ENCODE assay signal across 1 cellular context in the genomic region with DNA sequence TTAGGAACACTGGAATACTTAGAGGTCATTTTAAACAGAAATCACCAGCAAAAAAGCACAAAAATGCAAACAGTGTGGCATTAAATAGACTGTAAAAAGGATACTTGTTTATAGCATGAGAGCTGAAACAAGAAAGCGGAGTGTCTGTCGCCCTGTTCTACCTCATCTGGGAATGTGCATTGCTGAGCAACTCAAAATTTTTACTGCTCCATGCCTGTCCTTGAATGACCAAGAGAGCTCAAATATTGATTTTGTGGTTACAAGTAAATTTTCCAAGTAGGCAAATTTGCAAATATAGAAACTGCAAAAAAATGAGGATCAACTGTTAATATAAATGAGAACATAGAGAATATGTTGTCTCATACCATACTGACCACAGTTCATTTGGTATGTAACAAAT.
A peak's percentile ranks its signal among the peaks of the same experiment; 100 is the strongest.
TF ChIP-seq lines count a peak whose summit lies in the region.

No MANE protein-coding gene starts in this region.

TF ChIP-seq in HepG2, 621 proteins besides CTCF, POLR2A, EP300 and RAD21 (continues in another document):
- no peak for TF ChIP-seq DPF2 (CRISPR knock-in tag; IDR thresholded peaks at IDR 0.05; ENCODE audit: borderline replicate concordance, low read depth)
- no peak for TF ChIP-seq ATF3 (CRISPR knock-in tag; IDR thresholded peaks at IDR 0.05)
- no peak for TF ChIP-seq ZNF816 (CRISPR knock-in tag; IDR thresholded peaks at IDR 0.05; ENCODE audit: borderline replicate concordance)
- TF ChIP-seq MAFF (IDR thresholded peaks at IDR 0.05; ENCODE audit: low read depth, low read length) = peak; percentile 12; the same call in 1 of the 2 replicates
- TF ChIP-seq ZKSCAN8 (CRISPR knock-in tag; IDR thresholded peaks at IDR 0.05; ENCODE audit: borderline replicate concordance) = no peak
- TF ChIP-seq CBFB (CRISPR knock-in tag; IDR thresholded peaks at IDR 0.05) = peak; percentile 70; the same call in 1 of the 2 replicates
- TF ChIP-seq ZNF335 (CRISPR knock-in tag; IDR thresholded peaks at IDR 0.05) = no peak
- no peak for TF ChIP-seq IRF9 (CRISPR knock-in tag; IDR thresholded peaks at IDR 0.05; ENCODE audit: borderline replicate concordance)
- TF ChIP-seq ZFP90 (CRISPR knock-in tag; IDR thresholded peaks at IDR 0.05; ENCODE audit: borderline replicate concordance) = no peak
- TF ChIP-seq, protein P1, sequence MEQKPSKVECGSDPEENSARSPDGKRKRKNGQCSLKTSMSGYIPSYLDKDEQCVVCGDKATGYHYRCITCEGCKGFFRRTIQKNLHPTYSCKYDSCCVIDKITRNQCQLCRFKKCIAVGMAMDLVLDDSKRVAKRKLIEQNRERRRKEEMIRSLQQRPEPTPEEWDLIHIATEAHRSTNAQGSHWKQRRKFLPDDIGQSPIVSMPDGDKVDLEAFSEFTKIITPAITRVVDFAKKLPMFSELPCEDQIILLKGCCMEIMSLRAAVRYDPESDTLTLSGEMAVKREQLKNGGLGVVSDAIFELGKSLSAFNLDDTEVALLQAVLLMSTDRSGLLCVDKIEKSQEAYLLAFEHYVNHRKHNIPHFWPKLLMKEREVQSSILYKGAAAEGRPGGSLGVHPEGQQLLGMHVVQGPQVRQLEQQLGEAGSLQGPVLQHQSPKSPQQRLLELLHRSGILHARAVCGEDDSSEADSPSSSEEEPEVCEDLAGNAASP (CRISPR knock-in tag; IDR thresholded peaks at IDR 0.05; ENCODE audit: borderline replicate concordance) = peak; percentile 92; the same call in 1 of the 2 replicates
- TF ChIP-seq CSRNP2 (CRISPR knock-in tag; conservative IDR thresholded peaks at IDR 0.05; ENCODE audit: low read depth) = no peak
- TF ChIP-seq ZNF326 (CRISPR knock-in tag; IDR thresholded peaks at IDR 0.05; ENCODE audit: borderline replicate concordance) = no peak
- TF ChIP-seq MAFK (conservative IDR thresholded peaks at IDR 0.05 in 1 of 2, IDR thresholded peaks at IDR 0.05 in 1 of 2; ENCODE audit: low read length in 2 of 2) = peak in 1 of 2 experiments; percentile 26; a peak in 1 of 4 replicates
- TF ChIP-seq ZNF605 (CRISPR knock-in tag; IDR thresholded peaks at IDR 0.05) = no peak
- no peak for TF ChIP-seq ZNF484 (CRISPR knock-in tag; IDR thresholded peaks at IDR 0.05; ENCODE audit: borderline replicate concordance, low read depth)
- TF ChIP-seq RARA (CRISPR knock-in tag; IDR thresholded peaks at IDR 0.05) = no peak
- TF ChIP-seq ATF2 (CRISPR knock-in tag; IDR thresholded peaks at IDR 0.05) = no peak
- TF ChIP-seq, protein P2, sequence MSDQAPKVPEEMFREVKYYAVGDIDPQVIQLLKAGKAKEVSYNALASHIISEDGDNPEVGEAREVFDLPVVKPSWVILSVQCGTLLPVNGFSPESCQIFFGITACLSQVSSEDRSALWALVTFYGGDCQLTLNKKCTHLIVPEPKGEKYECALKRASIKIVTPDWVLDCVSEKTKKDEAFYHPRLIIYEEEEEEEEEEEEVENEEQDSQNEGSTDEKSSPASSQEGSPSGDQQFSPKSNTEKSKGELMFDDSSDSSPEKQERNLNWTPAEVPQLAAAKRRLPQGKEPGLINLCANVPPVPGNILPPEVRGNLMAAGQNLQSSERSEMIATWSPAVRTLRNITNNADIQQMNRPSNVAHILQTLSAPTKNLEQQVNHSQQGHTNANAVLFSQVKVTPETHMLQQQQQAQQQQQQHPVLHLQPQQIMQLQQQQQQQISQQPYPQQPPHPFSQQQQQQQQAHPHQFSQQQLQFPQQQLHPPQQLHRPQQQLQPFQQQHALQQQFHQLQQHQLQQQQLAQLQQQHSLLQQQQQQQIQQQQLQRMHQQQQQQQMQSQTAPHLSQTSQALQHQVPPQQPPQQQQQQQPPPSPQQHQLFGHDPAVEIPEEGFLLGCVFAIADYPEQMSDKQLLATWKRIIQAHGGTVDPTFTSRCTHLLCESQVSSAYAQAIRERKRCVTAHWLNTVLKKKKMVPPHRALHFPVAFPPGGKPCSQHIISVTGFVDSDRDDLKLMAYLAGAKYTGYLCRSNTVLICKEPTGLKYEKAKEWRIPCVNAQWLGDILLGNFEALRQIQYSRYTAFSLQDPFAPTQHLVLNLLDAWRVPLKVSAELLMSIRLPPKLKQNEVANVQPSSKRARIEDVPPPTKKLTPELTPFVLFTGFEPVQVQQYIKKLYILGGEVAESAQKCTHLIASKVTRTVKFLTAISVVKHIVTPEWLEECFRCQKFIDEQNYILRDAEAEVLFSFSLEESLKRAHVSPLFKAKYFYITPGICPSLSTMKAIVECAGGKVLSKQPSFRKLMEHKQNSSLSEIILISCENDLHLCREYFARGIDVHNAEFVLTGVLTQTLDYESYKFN (CRISPR knock-in tag; conservative IDR thresholded peaks at IDR 0.05) = 0 out of 2 replicates have a peak, but pooled peaks have one; percentile 26
- no peak for TF ChIP-seq MAF1 (CRISPR knock-in tag; IDR thresholded peaks at IDR 0.05; ENCODE audit: borderline replicate concordance)
- no peak for TF ChIP-seq HNF1B (CRISPR knock-in tag; IDR thresholded peaks at IDR 0.05)
- TF ChIP-seq EEA1 (CRISPR knock-in tag; IDR thresholded peaks at IDR 0.05; ENCODE audit: borderline replicate concordance) = no peak
- peak; percentile 36; the same call in 1 of the 2 replicates for TF ChIP-seq GATAD2A (CRISPR knock-in tag; IDR thresholded peaks at IDR 0.05)
- no peak for TF ChIP-seq ZNF460 (CRISPR knock-in tag; IDR thresholded peaks at IDR 0.05; ENCODE audit: borderline replicate concordance)
- peak; percentile 29; the same call in 1 of the 2 replicates for TF ChIP-seq ARID5B (CRISPR knock-in tag; IDR thresholded peaks at IDR 0.05)
- TF ChIP-seq, protein P3, sequence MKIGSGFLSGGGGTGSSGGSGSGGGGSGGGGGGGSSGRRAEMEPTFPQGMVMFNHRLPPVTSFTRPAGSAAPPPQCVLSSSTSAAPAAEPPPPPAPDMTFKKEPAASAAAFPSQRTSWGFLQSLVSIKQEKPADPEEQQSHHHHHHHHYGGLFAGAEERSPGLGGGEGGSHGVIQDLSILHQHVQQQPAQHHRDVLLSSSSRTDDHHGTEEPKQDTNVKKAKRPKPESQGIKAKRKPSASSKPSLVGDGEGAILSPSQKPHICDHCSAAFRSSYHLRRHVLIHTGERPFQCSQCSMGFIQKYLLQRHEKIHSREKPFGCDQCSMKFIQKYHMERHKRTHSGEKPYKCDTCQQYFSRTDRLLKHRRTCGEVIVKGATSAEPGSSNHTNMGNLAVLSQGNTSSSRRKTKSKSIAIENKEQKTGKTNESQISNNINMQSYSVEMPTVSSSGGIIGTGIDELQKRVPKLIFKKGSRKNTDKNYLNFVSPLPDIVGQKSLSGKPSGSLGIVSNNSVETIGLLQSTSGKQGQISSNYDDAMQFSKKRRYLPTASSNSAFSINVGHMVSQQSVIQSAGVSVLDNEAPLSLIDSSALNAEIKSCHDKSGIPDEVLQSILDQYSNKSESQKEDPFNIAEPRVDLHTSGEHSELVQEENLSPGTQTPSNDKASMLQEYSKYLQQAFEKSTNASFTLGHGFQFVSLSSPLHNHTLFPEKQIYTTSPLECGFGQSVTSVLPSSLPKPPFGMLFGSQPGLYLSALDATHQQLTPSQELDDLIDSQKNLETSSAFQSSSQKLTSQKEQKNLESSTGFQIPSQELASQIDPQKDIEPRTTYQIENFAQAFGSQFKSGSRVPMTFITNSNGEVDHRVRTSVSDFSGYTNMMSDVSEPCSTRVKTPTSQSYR (CRISPR knock-in tag; IDR thresholded peaks at IDR 0.05; ENCODE audit: borderline replicate concordance) = no peak
- TF ChIP-seq POLR2G (IDR thresholded peaks at IDR 0.05; ENCODE audit: low read depth, low read length) = no peak
- TF ChIP-seq MBNL3 (CRISPR knock-in tag; conservative IDR thresholded peaks at IDR 0.05) = no peak
- TF ChIP-seq MTF1 (CRISPR knock-in tag; IDR thresholded peaks at IDR 0.05) = no peak
- TF ChIP-seq TBX3 (IDR thresholded peaks at IDR 0.05; ENCODE audit: borderline replicate concordance) = no peak
- no peak for TF ChIP-seq ZNF160 (CRISPR knock-in tag; IDR thresholded peaks at IDR 0.05)
- TF ChIP-seq ZBTB7B (CRISPR knock-in tag; IDR thresholded peaks at IDR 0.05) = no peak
- TF ChIP-seq ONECUT2 (CRISPR knock-in tag; IDR thresholded peaks at IDR 0.05) = peak; percentile 81
- no peak for TF ChIP-seq CAMTA2 (CRISPR knock-in tag; IDR thresholded peaks at IDR 0.05; ENCODE audit: borderline replicate concordance)
- no peak for TF ChIP-seq ZNF703 (CRISPR knock-in tag; IDR thresholded peaks at IDR 0.05; ENCODE audit: borderline replicate concordance)
- TF ChIP-seq, protein P4, sequence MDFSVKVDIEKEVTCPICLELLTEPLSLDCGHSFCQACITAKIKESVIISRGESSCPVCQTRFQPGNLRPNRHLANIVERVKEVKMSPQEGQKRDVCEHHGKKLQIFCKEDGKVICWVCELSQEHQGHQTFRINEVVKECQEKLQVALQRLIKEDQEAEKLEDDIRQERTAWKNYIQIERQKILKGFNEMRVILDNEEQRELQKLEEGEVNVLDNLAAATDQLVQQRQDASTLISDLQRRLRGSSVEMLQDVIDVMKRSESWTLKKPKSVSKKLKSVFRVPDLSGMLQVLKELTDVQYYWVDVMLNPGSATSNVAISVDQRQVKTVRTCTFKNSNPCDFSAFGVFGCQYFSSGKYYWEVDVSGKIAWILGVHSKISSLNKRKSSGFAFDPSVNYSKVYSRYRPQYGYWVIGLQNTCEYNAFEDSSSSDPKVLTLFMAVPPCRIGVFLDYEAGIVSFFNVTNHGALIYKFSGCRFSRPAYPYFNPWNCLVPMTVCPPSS (IDR thresholded peaks at IDR 0.05) = no peak
- TF ChIP-seq MIXL1 (CRISPR knock-in tag; IDR thresholded peaks at IDR 0.05) = no peak
- TF ChIP-seq GTF3A (CRISPR knock-in tag; conservative IDR thresholded peaks at IDR 0.05) = no peak
- no peak for TF ChIP-seq ZSCAN20 (CRISPR knock-in tag; IDR thresholded peaks at IDR 0.05; ENCODE audit: borderline replicate concordance)
- no peak for TF ChIP-seq GTF2F1 (IDR thresholded peaks at IDR 0.05; ENCODE audit: low read length)
